9 cellular contexts compared by ENCODE assay signal in genomic region chr11:118002541-118003019, GRCh38. TPM values are rescaled to one million over a fixed set of nuclear protein-coding genes. Genes with fewer than 3 reads are reported as not detected.
DNase-seq lines count a peak whose midpoint lies in the region; TF ChIP-seq lines count a peak whose summit lies in the region.
"Had no signal": no experiment of that assay in that cellular context is flagged by ENCODE, and none has a peak within 500 bp of the region (broad histone marks: within the 10 kb centered on the region; RNA-seq: fewer than 3 reads in every experiment).

No MANE protein-coding gene starts in this region.

- peaks cover 16% of the 10 kb centered on the region for H3K36me3 Mint-ChIP-seq in activated naive CD4-positive, alpha-beta T cell treated with anti-CD3 and anti-CD28 coated beads, Interleukin-2, amount 50 U/mL, for 24 hours
- no peaks in the 10 kb centered on the region for H3K36me3 Mint-ChIP-seq in mesothelial cell of epicardium

- CTCF ChIA-PET in GM10248 (lab: Yijun Ruan, JAX) = interaction anchor here (0.8 to 5.8 kb wide), 6 partner anchors 8 to 185 kb away, joined by 3 to 21 read pairs (median 5); no protein-coding TSS in a partner anchor

- no peak for TF ChIP-seq POLR2A in stomach (IDR thresholded peaks at IDR 0.05)

- peak overlapping the region; percentile 53 for H3K4me3 Mint-ChIP-seq in activated naive CD4-positive, alpha-beta T cell treated with anti-CD3 and anti-CD28 coated beads, Interleukin-2, amount 50 U/mL, for 24 hours
- no peak overlapping the region for H3K4me3 Mint-ChIP-seq in mesothelial cell of epicardium

- H3K9me3 ChIP-seq in stomach = peaks cover 0 to 6% (median 3%) of the 10 kb centered on the region in 4 donors

- peaks cover 91% of the 10 kb centered on the region for H3K4me1 Mint-ChIP-seq in activated naive CD4-positive, alpha-beta T cell treated with anti-CD3 and anti-CD28 coated beads, Interleukin-2, amount 50 U/mL, for 24 hours
- peaks cover 12% of the 10 kb centered on the region for H3K4me1 Mint-ChIP-seq in mesothelial cell of epicardium

- POLR2A ChIA-PET in GM10248 (lab: Yijun Ruan, JAX) = interaction anchor here (0.8 to 1.2 kb wide), 2 partner anchors 9 to 16 kb away, joined by 4 to 6 read pairs; partner anchors contain the start of gene IL10RA

- H3K9me3 Mint-ChIP-seq in activated naive CD4-positive, alpha-beta T cell treated with anti-CD3 and anti-CD28 coated beads, Interleukin-2, amount 50 U/mL, for 24 hours = peaks cover 9% of the 10 kb centered on the region
- peaks cover 9% of the 10 kb centered on the region for H3K9me3 Mint-ChIP-seq in mesothelial cell of epicardium

- peak; percentile 29 to 37 for DNase-seq in NOMO-1 (lab: John Stamatoyannopoulos, UW; ENCODE audit: unreplicated experiment in 2 of 2)
- DNase-seq in NOMO-1 treated with dmso at 0.1 percent for 144 hours (lab: John Stamatoyannopoulos, UW; ENCODE audit: unreplicated experiment) = no peak
- DNase-seq in mesothelial cell of epicardium (ENCODE audit: low spot score in 2 of 2, unreplicated experiment in 2 of 2) = peak in 1 of 2 experiments; percentile 50
- DNase-seq in stomach = no peak
- DNase-seq in T-helper 9 cell = no peak
- no peak for DNase-seq in epidermal melanocyte (ENCODE audit: insufficient read length, low spot score)
- no peak for DNase-seq in GM10248 (ENCODE audit: extremely low spot score)

- peaks cover 0 to 20% (median 0%) of the 10 kb centered on the region in 4 donors for H3K36me3 ChIP-seq in stomach

- intact Hi-C loops in stomach (cut with DNase I; ENCODE audit: low total_unique reads) = no loop called here

- TF ChIP-seq CTCF in mesothelial cell of epicardium (IDR thresholded peaks at IDR 0.05; ENCODE audit: unreplicated experiment) = no peak
- TF ChIP-seq CTCF in stomach (IDR thresholded peaks at IDR 0.05) = no peak
- TF ChIP-seq CTCF in GM10248 (IDR thresholded peaks at IDR 0.05; ENCODE audit: control extremely low read depth, extremely low read depth, low read depth, missing control alignments) = no peak

- H3K4me1 ChIP-seq in stomach = peaks cover 0 to 27% (median 10%) of the 10 kb centered on the region in 4 donors

- WGBS in stomach, 5 donors = 44 to 75% (median 65%) methylated on average over 6 of the region's 6 CpGs

- no peaks in the 10 kb centered on the region for H3K27me3 ChIP-seq in stomach

- H3K27ac ChIP-seq in stomach = peak overlapping the region; percentile 58 to 87 (median 72)
- H3K27ac ChIP-seq: VCaP had no signal

- H3K27ac Mint-ChIP-seq in activated naive CD4-positive, alpha-beta T cell treated with anti-CD3 and anti-CD28 coated beads, Interleukin-2, amount 50 U/mL, for 24 hours = peak overlapping the region; percentile 32
- H3K27ac Mint-ChIP-seq in mesothelial cell of epicardium = peak overlapping the region; percentile 83

- TF ChIP-seq EP300 in stomach (IDR thresholded peaks at IDR 0.05) = no peak

- no peak overlapping the region for H3K4me3 ChIP-seq in stomach

- H3K27me3 Mint-ChIP-seq in activated naive CD4-positive, alpha-beta T cell treated with anti-CD3 and anti-CD28 coated beads, Interleukin-2, amount 50 U/mL, for 24 hours = no peaks in the 10 kb centered on the region
- H3K27me3 Mint-ChIP-seq in mesothelial cell of epicardium (ENCODE audit: low read depth) = peaks cover 26% of the 10 kb centered on the region

RNA-seq across cellular contexts. Expression of gene IL10RA, which starts 16.4 kb away (rescaled TPM):
- total RNA-seq in mesothelial cell of epicardium (0.38 to 0.78 TPM (median 0.42 TPM) in 3 replicates), stomach (100 to 1,000 TPM in 1 of 5 donors, 10 to 100 TPM in 3, 1 to 10 TPM in 1; 5.4 to 190 (median 18.7) TPM)
- 1 to 10 TPM; 2.1 to 4.2 (median 3.2) TPM for polyA plus RNA-seq in stomach

Comparison
In these comparisons a context has a peak if more than half of its experiments do, and no peak if none do; other contexts are left out.
1. DNase-seq: peak in NOMO-1 (2 of 2); none in NOMO-1 treated with dmso at 0.1 percent for 144 hours (single experiment), stomach (single experiment), T-helper 9 cell (single experiment), epidermal melanocyte (single experiment) and GM10248 (single experiment).